ENCODE assay signal across 16 cellular contexts in the genomic region with DNA sequence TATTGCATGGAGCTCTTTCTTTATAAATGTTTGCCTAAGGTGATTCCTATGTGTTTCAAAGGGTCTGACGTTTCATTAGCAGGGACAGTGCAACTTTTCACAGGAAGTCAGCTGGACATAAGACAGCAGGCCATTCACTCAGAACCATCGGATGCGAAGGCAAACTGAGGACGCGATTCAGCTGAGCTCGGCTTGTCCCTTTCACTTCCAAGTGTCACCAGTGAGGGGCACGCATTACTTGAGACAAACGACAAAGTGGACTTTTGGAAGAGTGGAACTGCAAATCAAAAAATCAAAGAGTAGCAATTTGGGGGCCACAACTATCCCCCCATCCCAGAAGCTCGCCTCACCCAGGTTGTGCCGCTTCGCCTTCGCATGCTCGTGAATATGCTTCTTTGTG. TPM values are rescaled to one million over a fixed set of nuclear protein-coding genes. Genes with fewer than 3 reads are reported as not detected.
DNase-seq lines count a peak whose midpoint lies in the region; ATAC-seq and TF ChIP-seq lines count a peak whose summit lies in the region.
"Had no signal": no experiment of that assay in that cellular context is flagged by ENCODE, and none has a peak within 500 bp of the region (broad histone marks: within the 10 kb centered on the region; RNA-seq: fewer than 3 reads in every experiment).

No MANE protein-coding gene starts in this region.

- H3K36me3 ChIP-seq in ACC112 (ENCODE audit: insufficient read depth, low read length) (peaks cover 25% of the 10 kb centered on the region), ascending aorta (peaks cover 28 to 40% of the 10 kb centered on the region in 2 donors)
- peaks cover 20% of the 10 kb centered on the region for H3K36me3 ChIP-seq in CD4-positive, alpha-beta memory T cell (ENCODE audit: insufficient read depth, low read length)
- H3K36me3 ChIP-seq in naive thymus-derived CD4-positive, alpha-beta T cell (ENCODE audit: control insufficient read depth in 2 of 3, insufficient read depth in 3 of 3, low read length in 3 of 3), result peaks cover 0 to 52% (median 4%) of the 10 kb centered on the region in 3 experiments

- peaks cover 48 to 78% (median 65%) of the 10 kb centered on the region in 4 donors for H3K4me1 Mint-ChIP-seq in CD4-positive, alpha-beta memory T cell
- peaks cover 43 to 84% (median 77%) of the 10 kb centered on the region in 7 donors for H3K4me1 Mint-ChIP-seq in naive thymus-derived CD4-positive, alpha-beta T cell

- DNase-seq in CD4-positive, alpha-beta memory T cell, result no peak
- no peak for DNase-seq in ascending aorta (ENCODE audit: low spot score in 2 of 2)
- no peak for DNase-seq in naive thymus-derived CD4-positive, alpha-beta T cell
- no peak for DNase-seq in effector CD4-positive, alpha-beta T cell
- no peak for DNase-seq in stimulated activated CD4-positive, alpha-beta T cell treated with anti-CD3 and anti-CD28 coated beads, Interleukin-15, amount 100 ng/mL, for 24 hours
- no peak for DNase-seq in DMS114 treated with DMSO at 0.1 percent for 48 hours (lab: John Stamatoyannopoulos, UW; ENCODE audit: unreplicated experiment)
- DNase-seq: activated CD4-positive, alpha-beta T cell treated with anti-CD3 and anti-CD28 coated beads, Interleukin-2, amount 50 U/mL, for 1 hour; activated naive CD8-positive, alpha-beta T cell treated with anti-CD3 and anti-CD28 coated beads, Interleukin-2, amount 10 ng/mL, durations not matched to agents 7 days and 5 days; KBM-7; mesendoderm; NCI-H146; NCI-H524 had no signal

- peaks cover 29 to 47% of the 10 kb centered on the region in 2 donors for H3K36me3 Mint-ChIP-seq in CD4-positive, alpha-beta memory T cell
- peaks cover 4 to 24% (median 17%) of the 10 kb centered on the region in 5 donors for H3K36me3 Mint-ChIP-seq in naive thymus-derived CD4-positive, alpha-beta T cell

- no peaks in the 10 kb centered on the region for H3K9me3 ChIP-seq in CD4-positive, alpha-beta memory T cell (ENCODE audit: control insufficient read depth in 1 of 2, low read length in 2 of 2)
- H3K9me3 ChIP-seq in ascending aorta, result no peaks in the 10 kb centered on the region
- no peaks in the 10 kb centered on the region for H3K9me3 ChIP-seq in naive thymus-derived CD4-positive, alpha-beta T cell (ENCODE audit: control insufficient read depth in 2 of 3, low read length in 3 of 3)
- H3K9me3 ChIP-seq: BLaER1 treated with 17β-estradiol and CSF1 and Interleukin-3, amounts not matched to agents 10 nM and 100 nM had no signal

- intact Hi-C loops in CD4-positive, alpha-beta memory T cell (cut with micrococcal nuclease), result no loop called here
- intact Hi-C loops in ascending aorta (cut with DNase I), result no loop called here
- intact Hi-C loops in naive thymus-derived CD4-positive, alpha-beta T cell (cut with micrococcal nuclease), result no loop called here

- no peaks in the 10 kb centered on the region for H3K27me3 ChIP-seq in ACC112 (ENCODE audit: insufficient read depth, low read length)
- H3K27me3 ChIP-seq in CD4-positive, alpha-beta memory T cell (ENCODE audit: insufficient read depth, low read length), result no peaks in the 10 kb centered on the region
- no peaks in the 10 kb centered on the region for H3K27me3 ChIP-seq in ascending aorta
- H3K27me3 ChIP-seq in naive thymus-derived CD4-positive, alpha-beta T cell (ENCODE audit: control insufficient read depth in 2 of 2, insufficient read depth in 2 of 2, low read length in 2 of 2), result no peaks in the 10 kb centered on the region
- H3K27me3 ChIP-seq: BLaER1 treated with 17β-estradiol and CSF1 and Interleukin-3, amounts not matched to agents 10 nM and 100 nM had no signal

- H3K27ac Mint-ChIP-seq in CD4-positive, alpha-beta memory T cell, result peak overlapping the region in 4 of 7 donors; percentile 25 to 85 (median 46)
- H3K27ac Mint-ChIP-seq in naive thymus-derived CD4-positive, alpha-beta T cell, result peak overlapping the region in 7 of 9 donors; percentile 13 to 89 (median 75)
- H3K27ac Mint-ChIP-seq: activated naive CD8-positive, alpha-beta T cell treated with anti-CD3 and anti-CD28 coated beads, Interleukin-2, amount 10 ng/mL, durations not matched to agents 7 days and 5 days had no signal

- H3K4me3 Mint-ChIP-seq in CD4-positive, alpha-beta memory T cell, result peak overlapping the region in 3 of 8 donors; percentile 13 to 50 (median 13)
- peak overlapping the region in 2 of 10 donors; percentile 21 to 29 for H3K4me3 Mint-ChIP-seq in naive thymus-derived CD4-positive, alpha-beta T cell
- H3K4me3 Mint-ChIP-seq: activated naive CD8-positive, alpha-beta T cell treated with anti-CD3 and anti-CD28 coated beads, Interleukin-2, amount 10 ng/mL, durations not matched to agents 7 days and 5 days had no signal

- peaks cover 50% of the 10 kb centered on the region for H3K4me1 ChIP-seq in ACC112 (ENCODE audit: control insufficient read depth, insufficient read depth, low read length, unreplicated experiment)
- peaks cover 65% of the 10 kb centered on the region for H3K4me1 ChIP-seq in CD4-positive, alpha-beta memory T cell (ENCODE audit: insufficient read depth, low read length)
- peaks cover 4 to 25% of the 10 kb centered on the region in 2 donors for H3K4me1 ChIP-seq in ascending aorta
- H3K4me1 ChIP-seq in naive thymus-derived CD4-positive, alpha-beta T cell (ENCODE audit: control insufficient read depth in 2 of 2, insufficient read depth in 2 of 2, low read length in 2 of 2), result peaks cover 22 to 55% of the 10 kb centered on the region in 2 donors

- H2AFZ ChIP-seq in ACC112 (ENCODE audit: low read length, unreplicated experiment), result no peak overlapping the region

- no peaks in the 10 kb centered on the region for H3K27me3 Mint-ChIP-seq in CD4-positive, alpha-beta memory T cell
- no peaks in the 10 kb centered on the region for H3K27me3 Mint-ChIP-seq in naive thymus-derived CD4-positive, alpha-beta T cell
- H3K27me3 Mint-ChIP-seq: activated naive CD8-positive, alpha-beta T cell treated with anti-CD3 and anti-CD28 coated beads, Interleukin-2, amount 10 ng/mL, durations not matched to agents 7 days and 5 days had no signal

- no peak for TF ChIP-seq CTCF in ascending aorta (IDR thresholded peaks at IDR 0.05)

- no peaks in the 10 kb centered on the region for H3K9me3 Mint-ChIP-seq in CD4-positive, alpha-beta memory T cell
- no peaks in the 10 kb centered on the region for H3K9me3 Mint-ChIP-seq in naive thymus-derived CD4-positive, alpha-beta T cell
- H3K9me3 Mint-ChIP-seq: activated naive CD8-positive, alpha-beta T cell treated with anti-CD3 and anti-CD28 coated beads, Interleukin-2, amount 10 ng/mL, durations not matched to agents 7 days and 5 days had no signal

- H3K27ac ChIP-seq in ACC112 (ENCODE audit: low read depth, low read length) (peak overlapping the region; percentile 65; the same call in 1 of the 2 replicates), ascending aorta (peak overlapping the region; percentile 32 to 59)
- no peak overlapping the region for H3K27ac ChIP-seq in CD4-positive, alpha-beta memory T cell (ENCODE audit: low read depth, low read length)
- no peak overlapping the region for H3K27ac ChIP-seq in naive thymus-derived CD4-positive, alpha-beta T cell (ENCODE audit: low read depth, low read length)

- no peak for ATAC-seq in naive thymus-derived CD4-positive, alpha-beta T cell
- no peak for ATAC-seq in GM18519 (IDR thresholded peaks at IDR 0.05; ENCODE audit: low FRiP score, unreplicated experiment)
- ATAC-seq: Panc1 had no signal

- CTCF ChIA-PET in CD4-positive, alpha-beta memory T cell (lab: Charles Lee; ENCODE audit: partially characterized antibody), result interaction anchor here (2.1 kb wide), 1 partner anchor 15 kb away, joined by 8 read pairs; the partner anchor contains the start of gene USP22
- CTCF ChIA-PET in naive thymus-derived CD4-positive, alpha-beta T cell (lab: Charles Lee), result no interaction called here

- H3K4me3 ChIP-seq in ACC112 (ENCODE audit: low read depth, low read length), result no peak overlapping the region
- no peak overlapping the region for H3K4me3 ChIP-seq in CD4-positive, alpha-beta memory T cell (ENCODE audit: low read length in 2 of 2)
- no peak overlapping the region for H3K4me3 ChIP-seq in ascending aorta
- H3K4me3 ChIP-seq in naive thymus-derived CD4-positive, alpha-beta T cell (ENCODE audit: low read length), result no peak overlapping the region
- H3K4me3 ChIP-seq: BLaER1 treated with 17β-estradiol and CSF1 and Interleukin-3, amounts not matched to agents 10 nM and 100 nM had no signal

- H3K79me2 ChIP-seq in ACC112 (ENCODE audit: control insufficient read depth, insufficient read depth, low read length, unreplicated experiment), result peaks cover 99% of the 10 kb centered on the region

- POLR2A ChIA-PET in CD4-positive, alpha-beta memory T cell (lab: Charles Lee; ENCODE audit: partially characterized antibody), result no interaction called here
- POLR2A ChIA-PET in naive thymus-derived CD4-positive, alpha-beta T cell (lab: Charles Lee), result no interaction called here

RNA-seq across cellular contexts. Expression of gene USP22, which starts 14.6 kb away (rescaled TPM):
- 100 to 1,000 TPM; 135 to 140 TPM for total RNA-seq in CD4-positive, alpha-beta memory T cell
- 10 to 100 TPM; 14.4 to 37.7 TPM for polyA plus RNA-seq in CD4-positive, alpha-beta memory T cell
- total RNA-seq in ascending aorta, result 170 TPM
- total RNA-seq in naive thymus-derived CD4-positive, alpha-beta T cell, result 100 to 1,000 TPM; 134 to 172 (median 159) TPM
- 10 to 100 TPM; 35.0 to 50.7 TPM for polyA plus RNA-seq in naive thymus-derived CD4-positive, alpha-beta T cell

Comparison
In these comparisons a context has a peak if more than half of its experiments do, and no peak if none do; other contexts are left out.
1. H3K27ac ChIP-seq: peak in ACC112 (single experiment) and ascending aorta (2 of 2); none in CD4-positive, alpha-beta memory T cell (single experiment) and naive thymus-derived CD4-positive, alpha-beta T cell (single experiment).